In the genomic region with DNA sequence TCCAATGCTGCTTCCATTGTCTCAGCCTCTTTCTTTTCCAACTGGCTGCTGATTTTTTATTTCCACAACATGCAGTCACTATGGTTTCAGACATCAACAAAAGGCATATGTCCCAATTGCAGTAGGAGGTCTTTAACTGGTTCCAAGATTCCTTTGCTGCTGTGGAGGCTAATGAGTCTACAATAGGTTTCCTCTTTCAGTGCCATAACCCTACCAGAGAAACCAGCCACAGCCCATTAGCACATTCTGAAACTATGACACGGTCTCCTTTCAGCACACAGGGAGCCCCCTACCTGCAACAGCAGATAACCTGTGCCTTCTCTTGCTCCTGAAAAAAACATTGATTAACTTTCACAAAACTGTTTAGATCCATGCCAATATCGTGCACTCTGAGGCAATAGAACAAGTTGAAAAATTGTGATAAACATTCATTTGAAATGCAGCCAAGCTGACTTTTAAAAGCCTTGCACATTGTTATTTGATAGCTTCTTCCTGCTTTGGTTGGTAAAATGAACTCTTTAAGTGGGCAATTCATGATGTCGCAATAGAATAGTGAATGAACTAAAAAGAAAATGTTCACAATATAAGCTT, we compare ENCODE assay signal across 9 cellular contexts. TPM values are rescaled to one million over a fixed set of nuclear protein-coding genes. Genes with fewer than 3 reads are reported as not detected.
DNase-seq lines count a peak whose midpoint lies in the region; ATAC-seq, FAIRE-seq and TF ChIP-seq lines count a peak whose summit lies in the region.
"Had no signal": no experiment of that assay in that cellular context is flagged by ENCODE, and none has a peak within 500 bp of the region (broad histone marks: within the 10 kb centered on the region; RNA-seq: fewer than 3 reads in every experiment).

No MANE protein-coding gene starts in this region.

- H3K4me1 ChIP-seq in PC-9 (replicated peaks; ENCODE audit: insufficient read depth) (peaks cover 10% of the 10 kb centered on the region; the same call in 1 of the 2 replicates), tibial nerve (peaks cover 0 to 20% (median 0%) of the 10 kb centered on the region in 4 donors)

- no peaks in the 10 kb centered on the region for H3K36me3 Mint-ChIP-seq in nephron progenitor cell (ENCODE audit: low read depth)

- FAIRE-seq in H54 (lab: Jason Lieb, UNC): no peak

- H3K27ac Mint-ChIP-seq in nephron progenitor cell: no peak overlapping the region

- H3K4me3 ChIP-seq in PC-9 (no peak overlapping the region), tibial nerve (no peak overlapping the region)

- peak; percentile 64 for ATAC-seq in Right ventricle myocardium superior (ENCODE audit: poor library complexity)

- no peaks in the 10 kb centered on the region for H3K79me2 ChIP-seq in PC-9 (ENCODE audit: low read depth)

- no peaks in the 10 kb centered on the region for H4K20me1 ChIP-seq in PC-9 (ENCODE audit: insufficient read depth)

- TF ChIP-seq CTCF in PC-9 (conservative IDR thresholded peaks at IDR 0.05) (no peak), tibial nerve (IDR thresholded peaks at IDR 0.05) (peak in 1 of 5 experiments; percentile 9), nephron progenitor cell (IDR thresholded peaks at IDR 0.05) (no peak)

- peak; percentile 37 to 87 for TF ChIP-seq EP300 in tibial nerve (IDR thresholded peaks at IDR 0.05)

- H3K4me1 Mint-ChIP-seq in nephron progenitor cell: peaks cover 10% of the 10 kb centered on the region

- H3K36me3 ChIP-seq in PC-9 (ENCODE audit: low read depth) (no peaks in the 10 kb centered on the region), tibial nerve (no peaks in the 10 kb centered on the region)

- H3K4me3 Mint-ChIP-seq in nephron progenitor cell: no peak overlapping the region

- no peak overlapping the region for H2AFZ ChIP-seq in PC-9

- H3K27ac ChIP-seq in PC-9: peak overlapping the region; percentile 47
- H3K27ac ChIP-seq in tibial nerve: peak overlapping the region in 3 of 4 donors; percentile 67 to 85 (median 69)
- H3K27ac ChIP-seq: KMS-11 had no signal

- no peaks in the 10 kb centered on the region for H3K27me3 ChIP-seq in PC-9 (ENCODE audit: insufficient read depth, low read depth)
- H3K27me3 ChIP-seq in tibial nerve: no peaks in the 10 kb centered on the region

- BruUV-seq in PC-9 (replicated peaks; lab: Mats Ljungman, UMichigan): no TSS peak

- intact Hi-C loops in PC-9 (cut with micrococcal nuclease; ENCODE audit: unreplicated experiment) (no loop called here), Right ventricle myocardium superior (cut with DNase I) (no loop called here)

- H3K9me3 Mint-ChIP-seq in nephron progenitor cell: no peaks in the 10 kb centered on the region

- DNase-seq in SIG-M5 treated with dmso at 0.1 percent for 504 hours (lab: John Stamatoyannopoulos, UW; ENCODE audit: unreplicated experiment): peak; percentile 18
- DNase-seq in SIG-M5 (lab: John Stamatoyannopoulos, UW): no peak
- peak; percentile 37 to 72 for DNase-seq in PC-9
- no peak for DNase-seq in Right ventricle myocardium superior
- DNase-seq in tibial nerve (ENCODE audit: low spot score in 2 of 2): no peak
- DNase-seq in activated T-cell treated with anti-CD3 and anti-CD28 coated beads for 4 hours: no peak
- DNase-seq in nephron progenitor cell: no peak
- DNase-seq in H54 (ENCODE audit: insufficient read length, low spot score): no peak

- CTCF ChIA-PET in PC-9 (lab: Charles Lee): interaction anchor here (0.6 kb wide), 1 partner anchor 230 kb away, joined by 4 read pairs; no protein-coding TSS in a partner anchor

- WGBS in tibial nerve, 2 donors: 19 to 21% methylated on average over 3 of the region's 3 CpGs

- H3K9me2 ChIP-seq in PC-9 (ENCODE audit: insufficient read depth): no peaks in the 10 kb centered on the region; the same call in 1 of the 2 replicates

- H3K9me3 ChIP-seq in PC-9 (ENCODE audit: insufficient read depth, low read depth) (no peaks in the 10 kb centered on the region), tibial nerve (no peaks in the 10 kb centered on the region)

- peak overlapping the region; percentile 50 for H3K4me2 ChIP-seq in PC-9
- H3K4me2 ChIP-seq: KMS-11 had no signal

- H3K27me3 Mint-ChIP-seq in nephron progenitor cell (ENCODE audit: low read depth, poor library complexity): peaks cover 4% of the 10 kb centered on the region

- TF ChIP-seq POLR2A in tibial nerve (IDR thresholded peaks at IDR 0.05) (no peak), H54 (IDR thresholded peaks at IDR 0.05; ENCODE audit: low read depth, low read length) (no peak)

- no peaks in the 10 kb centered on the region for H3F3A ChIP-seq in PC-9 (ENCODE audit: insufficient read depth, low read depth)

- POLR2A ChIA-PET in PC-9 (lab: Charles Lee; ENCODE audit: unreplicated experiment): interaction anchor here (0.6 kb wide), 1 partner anchor 1792 kb away, joined by 3 read pairs; no protein-coding TSS in a partner anchor

RNA-seq across cellular contexts. Expression of gene PLEKHG7, which starts 32.4 kb away (rescaled TPM):
- total RNA-seq in PC-9 (2021): not detected in 2 replicates
- not detected for total RNA-seq in Right ventricle myocardium superior
- total RNA-seq in tibial nerve: 1 to 10 TPM; 1.2 to 3.1 (median 2.2) TPM

Comparison
In these comparisons a context has a peak if more than half of its experiments do, and no peak if none do; other contexts are left out.
1. DNase-seq: peak in SIG-M5 treated with dmso at 0.1 percent for 504 hours (single experiment) and PC-9 (2 of 2); none in SIG-M5 (single experiment), Right ventricle myocardium superior (single experiment), tibial nerve (0 of 2), activated T-cell treated with anti-CD3 and anti-CD28 coated beads for 4 hours (single experiment), nephron progenitor cell (single experiment) and H54 (single experiment).